Comparison of ENCODE assay signal across 7 cellular contexts in the genomic region with DNA sequence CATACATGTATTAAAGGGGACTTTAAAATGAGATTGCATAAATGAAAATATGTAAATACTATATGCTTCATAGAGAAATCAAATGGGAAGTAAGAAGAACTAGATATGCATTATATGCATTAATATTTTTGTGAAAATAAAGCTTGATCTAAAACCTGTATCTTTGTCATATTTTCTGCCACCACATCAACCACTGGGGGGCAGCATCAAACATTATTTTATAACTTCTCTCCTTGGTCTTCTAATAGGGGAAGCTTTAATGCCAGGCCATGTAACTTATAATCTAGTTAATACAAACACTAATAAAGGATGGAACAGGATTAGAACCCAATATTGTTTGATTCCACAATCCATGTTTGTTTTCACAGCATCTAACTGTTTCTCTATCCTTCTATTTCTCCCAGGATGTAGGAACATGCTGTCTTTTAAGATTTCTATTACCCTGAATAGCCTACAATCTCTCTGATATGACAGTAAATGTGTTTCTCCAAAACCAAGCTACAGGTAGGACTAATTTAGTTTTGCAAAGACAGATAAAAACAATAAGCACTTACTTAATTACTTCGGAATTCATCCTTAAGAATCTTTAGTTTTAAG. TPM values are rescaled to one million over a fixed set of nuclear protein-coding genes. Genes with fewer than 3 reads are reported as not detected.
DNase-seq lines count a peak whose midpoint lies in the region; ATAC-seq, FAIRE-seq and TF ChIP-seq lines count a peak whose summit lies in the region.

No MANE protein-coding gene starts in this region.

- no peaks in the 10 kb centered on the region for H3K79me2 ChIP-seq in OCI-LY7 (ENCODE audit: insufficient read depth, low read depth, low read length)

- ATAC-seq in HG02588 (IDR thresholded peaks at IDR 0.05; ENCODE audit: unreplicated experiment), result no peak

- POLR2A ChIA-PET in HEK293T (lab: Yijun Ruan, JAX), result no interaction called here
- POLR2A ChIA-PET in OCI-LY7 (lab: Charles Lee), result no interaction called here

- no peaks in the 10 kb centered on the region for H3K9me3 ChIP-seq in OCI-LY7 (ENCODE audit: low read length)
- H3K9me3 ChIP-seq in breast epithelium, result no peaks in the 10 kb centered on the region

- H4K20me1 ChIP-seq in OCI-LY7 (ENCODE audit: insufficient read depth, low read length), result no peaks in the 10 kb centered on the region

- intact Hi-C loops in OCI-LY7 (cut with micrococcal nuclease; ENCODE audit: unreplicated experiment), result loop anchor here (10.0 kb wide), 1 partner anchor 354 kb away; no protein-coding TSS in a partner anchor
- intact Hi-C loops in breast epithelium (cut with DNase I; ENCODE audit: low total_unique reads), result no loop called here

- H3K27ac ChIP-seq in OCI-LY7 (ENCODE audit: low read depth, low read length, poor library complexity, severe bottlenecking) (no peak overlapping the region), breast epithelium (no peak overlapping the region)

- H3K4me1 ChIP-seq in OCI-LY7 (ENCODE audit: insufficient read depth, low read length, poor library complexity, severe bottlenecking) (no peaks in the 10 kb centered on the region), breast epithelium (no peaks in the 10 kb centered on the region)

- BruUV-seq in OCI-LY7 (replicated peaks; lab: Mats Ljungman, UMichigan), result no TSS peak

- no peak overlapping the region for H3K4me2 ChIP-seq in OCI-LY7 (ENCODE audit: low read length)

- CTCF ChIA-PET in HEK293T (lab: Yijun Ruan, JAX) (interaction anchor here (0.5 to 2.0 kb wide), 10 partner anchors 9 to 1259 kb away, joined by 3 to 11 read pairs (median 5); no protein-coding TSS in a partner anchor), OCI-LY7 (lab: Charles Lee; ENCODE audit: unreplicated experiment) (interaction anchor here (0.6 kb wide), 1 partner anchor 32 kb away, joined by 3 read pairs; no protein-coding TSS in a partner anchor)

- H3K9me2 ChIP-seq in OCI-LY7 (ENCODE audit: insufficient read depth, low read length), result no peaks in the 10 kb centered on the region

- H3K36me3 ChIP-seq in OCI-LY7 (ENCODE audit: insufficient read depth, low read length), result no peaks in the 10 kb centered on the region
- H3K36me3 ChIP-seq in breast epithelium, result no peaks in the 10 kb centered on the region

- TF ChIP-seq CTCF in OCI-LY7 (conservative IDR thresholded peaks at IDR 0.05; ENCODE audit: low read length) (peak; percentile 86), breast epithelium (IDR thresholded peaks at IDR 0.05) (peak; percentile 35 to 46 (median 39))

- FAIRE-seq in G401.6 (lab: Jason Lieb, UNC), result peak; percentile 86

- H3K4me3 ChIP-seq in OCI-LY7 (ENCODE audit: low read depth, low read length, poor library complexity, severe bottlenecking), result no peak overlapping the region
- no peak overlapping the region for H3K4me3 ChIP-seq in breast epithelium

- DNase-seq in HEK293T (ENCODE audit: extremely low spot score), result peak; percentile 19
- peak; percentile 27 for DNase-seq in OCI-LY7 (ENCODE audit: low spot score)
- no peak for DNase-seq in breast epithelium (ENCODE audit: low spot score in 2 of 2)
- DNase-seq in left kidney (ENCODE audit: low read depth, low spot score), result peak; percentile 62
- DNase-seq in superior temporal gyrus (ENCODE audit: extremely low spot score), result peak; percentile 82

- no peak overlapping the region for H2AFZ ChIP-seq in OCI-LY7 (ENCODE audit: low read length)

- no peak for TF ChIP-seq POLR2A in breast epithelium (IDR thresholded peaks at IDR 0.05)

- no peaks in the 10 kb centered on the region for H3K27me3 ChIP-seq in breast epithelium

TF ChIP-seq in HEK293T, 16 proteins besides CTCF, POLR2A, EP300 and RAD21:
- TF ChIP-seq HDGF (IDR thresholded peaks at IDR 0.05; ENCODE audit: borderline replicate concordance), result no peak
- no peak for TF ChIP-seq FOXK2 (IDR thresholded peaks at IDR 0.05)
- no peak for TF ChIP-seq ZNF384 (IDR thresholded peaks at IDR 0.05)
- TF ChIP-seq SUZ12 (IDR thresholded peaks at IDR 0.05), result no peak
- TF ChIP-seq TARDBP (IDR thresholded peaks at IDR 0.05), result no peak
- TF ChIP-seq CTBP1 (IDR thresholded peaks at IDR 0.05; ENCODE audit: borderline replicate concordance), result no peak
- no peak for TF ChIP-seq SP1 (IDR thresholded peaks at IDR 0.05)
- no peak for TF ChIP-seq BHLHE40 (IDR thresholded peaks at IDR 0.05; ENCODE audit: borderline replicate concordance)
- no peak for TF ChIP-seq ELF4 (IDR thresholded peaks at IDR 0.05)
- TF ChIP-seq LEF1 (IDR thresholded peaks at IDR 0.05; ENCODE audit: borderline replicate concordance), result no peak
- no peak for TF ChIP-seq ARNT (IDR thresholded peaks at IDR 0.05)
- TF ChIP-seq, protein P1, sequence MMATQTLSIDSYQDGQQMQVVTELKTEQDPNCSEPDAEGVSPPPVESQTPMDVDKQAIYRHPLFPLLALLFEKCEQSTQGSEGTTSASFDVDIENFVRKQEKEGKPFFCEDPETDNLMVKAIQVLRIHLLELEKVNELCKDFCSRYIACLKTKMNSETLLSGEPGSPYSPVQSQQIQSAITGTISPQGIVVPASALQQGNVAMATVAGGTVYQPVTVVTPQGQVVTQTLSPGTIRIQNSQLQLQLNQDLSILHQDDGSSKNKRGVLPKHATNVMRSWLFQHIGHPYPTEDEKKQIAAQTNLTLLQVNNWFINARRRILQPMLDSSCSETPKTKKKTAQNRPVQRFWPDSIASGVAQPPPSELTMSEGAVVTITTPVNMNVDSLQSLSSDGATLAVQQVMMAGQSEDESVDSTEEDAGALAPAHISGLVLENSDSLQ (IDR thresholded peaks at IDR 0.05), result no peak
- TF ChIP-seq L3MBTL2 (conservative IDR thresholded peaks at IDR 0.05), result no peak
- no peak for TF ChIP-seq FOXA1 (IDR thresholded peaks at IDR 0.05)
- no peak for TF ChIP-seq NFRKB (IDR thresholded peaks at IDR 0.05)

RNA-seq across cellular contexts. Expression of gene QRFPR, which starts 10.0 kb away (rescaled TPM):
- total RNA-seq in OCI-LY7 (2014; rRNA removed; shearing (Covaris generic)), result not detected in 2 replicates
- total RNA-seq in OCI-LY7 (2022) (not detected in 2 replicates), breast epithelium (1 to 10 TPM in 1 of 3 donors, under 1 TPM in 1, not detected in 1; 0.66 to 1.3 TPM)

Comparison
In these comparisons a context has a peak if more than half of its experiments do, and no peak if none do; other contexts are left out.
1. DNase-seq: peak in HEK293T (single experiment), OCI-LY7 (single experiment), left kidney (single experiment) and superior temporal gyrus (single experiment); none in breast epithelium (0 of 2).